ENCODE assay signal across 20 cellular contexts in genomic region chr3:13174803-13175135, GRCh38.
DNase-seq lines count a peak whose midpoint lies in the region; ATAC-seq and TF ChIP-seq lines count a peak whose summit lies in the region.
"Had no signal": no experiment of that assay in that cellular context is flagged by ENCODE, and none has a peak within 500 bp of the region (broad histone marks: within the 10 kb centered on the region; RNA-seq: fewer than 3 reads in every experiment).

No MANE protein-coding gene starts in this region.

- no peaks in the 10 kb centered on the region for H3K4me1 Mint-ChIP-seq in activated naive CD8-positive, alpha-beta T cell treated with anti-CD3 and anti-CD28 coated beads, Interleukin-2, amount 50 U/mL, for 24 hours
- no peaks in the 10 kb centered on the region for H3K4me1 Mint-ChIP-seq in activated naive CD8-positive, alpha-beta T cell treated with anti-CD3 and anti-CD28 coated beads for 36 hours
- peaks cover 4% of the 10 kb centered on the region for H3K4me1 Mint-ChIP-seq in memory B cell
- H3K4me1 Mint-ChIP-seq in activated T-cell treated with anti-CD3 and anti-CD28 coated beads, Interleukin-2, amount 50 U/mL, for 4 hours (ENCODE audit: low read depth): no peaks in the 10 kb centered on the region
- H3K4me1 Mint-ChIP-seq: B cell; CD4-positive, CD25-positive, alpha-beta regulatory T cell had no signal

- H3K4me3 ChIP-seq in RWPE2 (ENCODE audit: severe bottlenecking): no peak overlapping the region
- H3K4me3 ChIP-seq in osteoblast (ENCODE audit: insufficient read depth, low read length): no peak overlapping the region
- H3K4me3 ChIP-seq: BLaER1, HAP-1 had no signal

- no peaks in the 10 kb centered on the region for H4K20me1 ChIP-seq in osteoblast (ENCODE audit: insufficient read depth, low read length)
- H4K20me1 ChIP-seq: BLaER1 had no signal

- H3K27ac Mint-ChIP-seq in activated naive CD8-positive, alpha-beta T cell treated with anti-CD3 and anti-CD28 coated beads, Interleukin-2, amount 50 U/mL, for 24 hours: no peak overlapping the region
- H3K27ac Mint-ChIP-seq in activated naive CD8-positive, alpha-beta T cell treated with anti-CD3 and anti-CD28 coated beads for 36 hours: no peak overlapping the region
- H3K27ac Mint-ChIP-seq in memory B cell: peak overlapping the region; percentile 12
- H3K27ac Mint-ChIP-seq: CD4-positive, CD25-positive, alpha-beta regulatory T cell; CD8-positive, alpha-beta T cell; HFFc6 had no signal

- TF ChIP-seq CTCF in RWPE2 (IDR thresholded peaks at IDR 0.05; ENCODE audit: poor library complexity, severe bottlenecking): no peak
- no peak for TF ChIP-seq CTCF in osteoblast (IDR thresholded peaks at IDR 0.05; ENCODE audit: extremely low read depth, low read depth, low read length)

- H3K27ac ChIP-seq in RWPE2 (ENCODE audit: poor library complexity, severe bottlenecking) (no peak overlapping the region), osteoblast (ENCODE audit: low read depth, low read length) (no peak overlapping the region)
- H3K27ac ChIP-seq: 22Rv1, BLaER1, C4-2B had no signal

- no peaks in the 10 kb centered on the region for H3K27me3 Mint-ChIP-seq in activated naive CD8-positive, alpha-beta T cell treated with anti-CD3 and anti-CD28 coated beads, Interleukin-2, amount 50 U/mL, for 24 hours
- no peaks in the 10 kb centered on the region for H3K27me3 Mint-ChIP-seq in activated naive CD8-positive, alpha-beta T cell treated with anti-CD3 and anti-CD28 coated beads for 36 hours
- peaks cover 8% of the 10 kb centered on the region for H3K27me3 Mint-ChIP-seq in memory B cell
- no peaks in the 10 kb centered on the region for H3K27me3 Mint-ChIP-seq in activated T-cell treated with anti-CD3 and anti-CD28 coated beads, Interleukin-2, amount 50 U/mL, for 4 hours (ENCODE audit: low read depth)

- H3K27me3 ChIP-seq in RWPE2 (ENCODE audit: insufficient read depth, poor library complexity, severe bottlenecking) (no peaks in the 10 kb centered on the region), osteoblast (ENCODE audit: insufficient read depth, low read length) (no peaks in the 10 kb centered on the region)
- H3K27me3 ChIP-seq: BLaER1 had no signal

- H3K4me2 ChIP-seq in osteoblast (ENCODE audit: insufficient read depth, low read length): no peak overlapping the region
- H3K4me2 ChIP-seq: BLaER1 had no signal

- H3K4me3 Mint-ChIP-seq in activated naive CD8-positive, alpha-beta T cell treated with anti-CD3 and anti-CD28 coated beads, Interleukin-2, amount 50 U/mL, for 24 hours: no peak overlapping the region
- H3K4me3 Mint-ChIP-seq in activated naive CD8-positive, alpha-beta T cell treated with anti-CD3 and anti-CD28 coated beads for 36 hours: no peak overlapping the region
- H3K4me3 Mint-ChIP-seq in memory B cell: no peak overlapping the region
- no peak overlapping the region for H3K4me3 Mint-ChIP-seq in activated T-cell treated with anti-CD3 and anti-CD28 coated beads, Interleukin-2, amount 50 U/mL, for 4 hours
- H3K4me3 Mint-ChIP-seq: B cell; CD4-positive, CD25-positive, alpha-beta regulatory T cell; CD8-positive, alpha-beta T cell; HFFc6 had no signal

- H3K36me3 Mint-ChIP-seq in activated naive CD8-positive, alpha-beta T cell treated with anti-CD3 and anti-CD28 coated beads, Interleukin-2, amount 50 U/mL, for 24 hours (ENCODE audit: low read depth): peaks cover 1% of the 10 kb centered on the region
- peaks cover 4% of the 10 kb centered on the region for H3K36me3 Mint-ChIP-seq in activated naive CD8-positive, alpha-beta T cell treated with anti-CD3 and anti-CD28 coated beads for 36 hours
- peaks cover 3% of the 10 kb centered on the region for H3K36me3 Mint-ChIP-seq in memory B cell
- no peaks in the 10 kb centered on the region for H3K36me3 Mint-ChIP-seq in activated T-cell treated with anti-CD3 and anti-CD28 coated beads, Interleukin-2, amount 50 U/mL, for 4 hours (ENCODE audit: insufficient read depth)
- H3K36me3 Mint-ChIP-seq: CD4-positive, CD25-positive, alpha-beta regulatory T cell; CD8-positive, alpha-beta T cell had no signal

- DNase-seq in activated naive CD8-positive, alpha-beta T cell treated with anti-CD3 and anti-CD28 coated beads, Interleukin-2, amount 50 U/mL, for 24 hours: no peak
- no peak for DNase-seq in activated naive CD8-positive, alpha-beta T cell treated with anti-CD3 and anti-CD28 coated beads for 36 hours
- DNase-seq in RWPE2 (ENCODE audit: low spot score): peak; percentile 26
- no peak for DNase-seq in memory B cell (ENCODE audit: low spot score in 2 of 2)
- peak; percentile 63 for DNase-seq in osteoblast (ENCODE audit: insufficient read length, low spot score, missing footprints)
- DNase-seq in activated T-cell treated with anti-CD3 and anti-CD28 coated beads, Interleukin-2, amount 50 U/mL, for 4 hours: no peak
- DNase-seq: CD4-positive, CD25-positive, alpha-beta regulatory T cell; CD8-positive, alpha-beta T cell; DMS153; DND-41; GOT3; HFFc6 had no signal

- no peaks in the 10 kb centered on the region for H3K4me1 ChIP-seq in RWPE2 (ENCODE audit: insufficient read depth, poor library complexity, severe bottlenecking)
- no peaks in the 10 kb centered on the region for H3K4me1 ChIP-seq in osteoblast (ENCODE audit: insufficient read depth, low read length)
- H3K4me1 ChIP-seq: Caco-2, HAP-1 had no signal

- H3K36me3 ChIP-seq in RWPE2 (ENCODE audit: low read depth) (no peaks in the 10 kb centered on the region), osteoblast (ENCODE audit: insufficient read depth, low read length) (no peaks in the 10 kb centered on the region)
- H3K36me3 ChIP-seq: HAP-1 had no signal

- H2AFZ ChIP-seq in osteoblast (ENCODE audit: low read length): no peak overlapping the region

- ATAC-seq in activated naive CD8-positive, alpha-beta T cell treated with anti-CD3 and anti-CD28 coated beads, Interleukin-2, amount 50 U/mL, for 24 hours: peak; percentile 20
- ATAC-seq in RWPE2 (ENCODE audit: low read depth): no peak
- ATAC-seq in memory B cell (ENCODE audit: low read depth): no peak
- ATAC-seq in HG03565 (IDR thresholded peaks at IDR 0.05; ENCODE audit: unreplicated experiment): no peak
- ATAC-seq in HG02870 (IDR thresholded peaks at IDR 0.05; ENCODE audit: unreplicated experiment): no peak
- ATAC-seq in activated T-cell treated with anti-CD3 and anti-CD28 coated beads, Interleukin-2, amount 50 U/mL, for 4 hours: no peak
- ATAC-seq: CD8-positive, alpha-beta T cell had no signal

- H3K79me2 ChIP-seq in osteoblast (ENCODE audit: insufficient read depth, low read length): no peaks in the 10 kb centered on the region

- peaks cover 6% of the 10 kb centered on the region for H3K9me3 ChIP-seq in RWPE2 (ENCODE audit: severe bottlenecking)
- peaks cover 4% of the 10 kb centered on the region for H3K9me3 ChIP-seq in osteoblast (ENCODE audit: low read depth, low read length)

- peaks cover 10% of the 10 kb centered on the region for H3K9me3 Mint-ChIP-seq in activated naive CD8-positive, alpha-beta T cell treated with anti-CD3 and anti-CD28 coated beads, Interleukin-2, amount 50 U/mL, for 24 hours
- H3K9me3 Mint-ChIP-seq in activated naive CD8-positive, alpha-beta T cell treated with anti-CD3 and anti-CD28 coated beads for 36 hours: peaks cover 10% of the 10 kb centered on the region
- peaks cover 9% of the 10 kb centered on the region for H3K9me3 Mint-ChIP-seq in memory B cell
- H3K9me3 Mint-ChIP-seq in activated T-cell treated with anti-CD3 and anti-CD28 coated beads, Interleukin-2, amount 50 U/mL, for 4 hours: peaks cover 15% of the 10 kb centered on the region

Comparison
In these comparisons a context has a peak if more than half of its experiments do, and no peak if none do; other contexts are left out.
1. DNase-seq: peak in RWPE2 (single experiment) and osteoblast (single experiment); none in activated naive CD8-positive, alpha-beta T cell treated with anti-CD3 and anti-CD28 coated beads, Interleukin-2, amount 50 U/mL, for 24 hours (single experiment), activated naive CD8-positive, alpha-beta T cell treated with anti-CD3 and anti-CD28 coated beads for 36 hours (single experiment), memory B cell (0 of 2) and activated T-cell treated with anti-CD3 and anti-CD28 coated beads, Interleukin-2, amount 50 U/mL, for 4 hours (single experiment).